Comparison of ENCODE assay signal across 8 cellular contexts in genomic region chr17:59366773-59367656, GRCh38. TPM values are rescaled to one million over a fixed set of nuclear protein-coding genes. Genes with fewer than 3 reads are reported as not detected.
DNase-seq lines count a peak whose midpoint lies in the region; ATAC-seq and TF ChIP-seq lines count a peak whose summit lies in the region.

No MANE protein-coding gene starts in this region.

- ATAC-seq in HG02678 (IDR thresholded peaks at IDR 0.05; ENCODE audit: unreplicated experiment) (no peak), esophagus mucosa (no peak)

- TF ChIP-seq CTCF in breast epithelium (IDR thresholded peaks at IDR 0.05): no peak
- no peak for TF ChIP-seq CTCF in mammary epithelial cell (conservative IDR thresholded peaks at IDR 0.05 in 1 of 2, IDR thresholded peaks at IDR 0.05 in 1 of 2; ENCODE audit: extremely low read depth in 1 of 2, insufficient read depth in 1 of 2, low read depth in 1 of 2, low read length in 2 of 2)
- no peak for TF ChIP-seq CTCF in hepatocyte (IDR thresholded peaks at IDR 0.05; ENCODE audit: poor library complexity)
- no peak for TF ChIP-seq CTCF in spleen (IDR thresholded peaks at IDR 0.05 in 8 of 11, conservative IDR thresholded peaks at IDR 0.05 in 3 of 11)

- peak overlapping the region; percentile 68 for H3K4me3 Mint-ChIP-seq in activated naive CD8-positive, alpha-beta T cell

- H3K27ac ChIP-seq in breast epithelium (peak overlapping the region; percentile 71 to 78), mammary epithelial cell (ENCODE audit: insufficient read depth, low read depth, low read length) (no peak overlapping the region), hepatocyte (peak overlapping the region; percentile 87), spleen (peak overlapping the region; percentile 22 to 83 (median 73))

- TF ChIP-seq POLR2A in breast epithelium (IDR thresholded peaks at IDR 0.05) (no peak), spleen (IDR thresholded peaks at IDR 0.05) (no peak)

- no peak overlapping the region for H3K9ac ChIP-seq in mammary epithelial cell (ENCODE audit: insufficient read depth, low read length)

- DNase-seq in breast epithelium (ENCODE audit: low spot score in 2 of 2) (peak in 1 of 2 donors; percentile 25), mammary epithelial cell (no peak), hepatocyte (ENCODE audit: low spot score) (peak; percentile 81), spleen (no peak)
- no peak for DNase-seq in activated CD4-positive, CD25-positive, alpha-beta regulatory T cell (lab: John Stamatoyannopoulos, UW)

- intact Hi-C loops in breast epithelium (cut with DNase I; ENCODE audit: low total_unique reads): no loop called here
- intact Hi-C loops in mammary epithelial cell (cut with micrococcal nuclease): no loop called here
- intact Hi-C loops in spleen (cut with DNase I; ENCODE audit: low total_unique reads): no loop called here

- dilution Hi-C loops in mammary epithelial cell (cut with HindIII; ENCODE audit: low sequenced_read_pairs): no loop called here

- H3K4me1 ChIP-seq in breast epithelium (peaks cover 25 to 50% of the 10 kb centered on the region in 2 donors), mammary epithelial cell (ENCODE audit: insufficient read depth, low read length) (peaks cover 3% of the 10 kb centered on the region), hepatocyte (ENCODE audit: insufficient read depth) (peaks cover 75% of the 10 kb centered on the region), spleen (peaks cover 72 to 100% (median 88%) of the 10 kb centered on the region in 6 donors)

- H3K4me3 ChIP-seq in breast epithelium (no peak overlapping the region), mammary epithelial cell (replicated peaks in 1 of 3; ENCODE audit: insufficient read depth in 1 of 3, low read depth in 2 of 3, low read length in 3 of 3) (no peak overlapping the region), hepatocyte (no peak overlapping the region), spleen (no peak overlapping the region)

- no peak overlapping the region for H2AFZ ChIP-seq in mammary epithelial cell (ENCODE audit: low read depth, low read length)
- no peak overlapping the region for H2AFZ ChIP-seq in hepatocyte

- H3K36me3 ChIP-seq in breast epithelium (no peaks in the 10 kb centered on the region), mammary epithelial cell (ENCODE audit: insufficient read depth, low read length) (no peaks in the 10 kb centered on the region), hepatocyte (replicated peaks; ENCODE audit: insufficient read depth, low read depth) (no peaks in the 10 kb centered on the region), spleen (no peaks in the 10 kb centered on the region)

- no peaks in the 10 kb centered on the region for H3K9me3 Mint-ChIP-seq in activated naive CD8-positive, alpha-beta T cell (ENCODE audit: low read depth)

- H3K79me2 ChIP-seq in mammary epithelial cell (ENCODE audit: insufficient read depth, low read length): no peaks in the 10 kb centered on the region
- H3K79me2 ChIP-seq in hepatocyte: peaks cover 59% of the 10 kb centered on the region

- H3K27me3 Mint-ChIP-seq in activated naive CD8-positive, alpha-beta T cell: no peaks in the 10 kb centered on the region

- H3K9me3 ChIP-seq in breast epithelium (no peaks in the 10 kb centered on the region), mammary epithelial cell (replicated peaks; ENCODE audit: insufficient read depth, low read length) (no peaks in the 10 kb centered on the region), hepatocyte (ENCODE audit: low read depth) (no peaks in the 10 kb centered on the region), spleen (no peaks in the 10 kb centered on the region)

- CTCF ChIA-PET in mammary epithelial cell (lab: Charles Lee; ENCODE audit: low non-redundant PET): no interaction called here

- peaks cover 4% of the 10 kb centered on the region for H3K36me3 Mint-ChIP-seq in activated naive CD8-positive, alpha-beta T cell

- peak overlapping the region; percentile 90 for H3K27ac Mint-ChIP-seq in activated naive CD8-positive, alpha-beta T cell

- no peaks in the 10 kb centered on the region for H3K9me2 ChIP-seq in hepatocyte (replicated peaks; ENCODE audit: insufficient read depth)

- 83% methylated on average over 8 of the region's 8 CpGs for WGBS in mammary epithelial cell (ENCODE audit: low coverage, missing lambda C conversion rate)
- WGBS in hepatocyte (ENCODE audit: low lambda C conversion rate, missing lambda C conversion rate): 24% methylated on average over 8 of the region's 8 CpGs
- 67 to 77% (median 72%) methylated on average over 8 of the region's 8 CpGs for WGBS in spleen, 5 donors

- in situ Hi-C loops in mammary epithelial cell (cut with MboI; ENCODE audit: low sequenced_read_pairs in 2 of 2): no loop called here

- no peaks in the 10 kb centered on the region for H3K27me3 ChIP-seq in breast epithelium
- H3K27me3 ChIP-seq in mammary epithelial cell (ENCODE audit: insufficient read depth, low read length): no peaks in the 10 kb centered on the region
- H3K27me3 ChIP-seq in hepatocyte: no peaks in the 10 kb centered on the region
- H3K27me3 ChIP-seq in spleen (replicated peaks in 1 of 7): no peaks in the 10 kb centered on the region

- no peaks in the 10 kb centered on the region for H4K20me1 ChIP-seq in mammary epithelial cell (ENCODE audit: insufficient read depth, low read length)
- H4K20me1 ChIP-seq in hepatocyte (ENCODE audit: insufficient read depth, poor library complexity, severe bottlenecking): no peaks in the 10 kb centered on the region

- H3K4me1 Mint-ChIP-seq in activated naive CD8-positive, alpha-beta T cell (ENCODE audit: low read depth): peaks cover 82% of the 10 kb centered on the region

- H3K4me2 ChIP-seq in mammary epithelial cell (ENCODE audit: insufficient read depth, low read depth, low read length) (no peak overlapping the region), hepatocyte (peak overlapping the region; percentile 65)

- BruUV-seq in mammary epithelial cell (replicated peaks; lab: Mats Ljungman, UMichigan): no TSS peak

RNA-seq across cellular contexts. Expression of gene YPEL2, which starts 35.6 kb away (rescaled TPM):
- total RNA-seq in breast epithelium (10 to 100 TPM; 26.5 to 64.8 (median 33.2) TPM), mammary epithelial cell (1 to 10 TPM; 2.2 to 6.8 TPM), hepatocyte (17.5 and 26.0 TPM in 2 replicates), spleen (10 to 100 TPM; 24.6 to 45.6 (median 36.2) TPM), esophagus mucosa (5.7 TPM)
- polyA plus RNA-seq in mammary epithelial cell (1.7 TPM), hepatocyte (20.2 and 21.0 TPM in 2 replicates), spleen (1 to 10 TPM; 6.7 to 9.1 (median 9.0) TPM)
- not detected for polyA minus RNA-seq in mammary epithelial cell
